10 cellular contexts compared by ENCODE assay signal in the genomic region with DNA sequence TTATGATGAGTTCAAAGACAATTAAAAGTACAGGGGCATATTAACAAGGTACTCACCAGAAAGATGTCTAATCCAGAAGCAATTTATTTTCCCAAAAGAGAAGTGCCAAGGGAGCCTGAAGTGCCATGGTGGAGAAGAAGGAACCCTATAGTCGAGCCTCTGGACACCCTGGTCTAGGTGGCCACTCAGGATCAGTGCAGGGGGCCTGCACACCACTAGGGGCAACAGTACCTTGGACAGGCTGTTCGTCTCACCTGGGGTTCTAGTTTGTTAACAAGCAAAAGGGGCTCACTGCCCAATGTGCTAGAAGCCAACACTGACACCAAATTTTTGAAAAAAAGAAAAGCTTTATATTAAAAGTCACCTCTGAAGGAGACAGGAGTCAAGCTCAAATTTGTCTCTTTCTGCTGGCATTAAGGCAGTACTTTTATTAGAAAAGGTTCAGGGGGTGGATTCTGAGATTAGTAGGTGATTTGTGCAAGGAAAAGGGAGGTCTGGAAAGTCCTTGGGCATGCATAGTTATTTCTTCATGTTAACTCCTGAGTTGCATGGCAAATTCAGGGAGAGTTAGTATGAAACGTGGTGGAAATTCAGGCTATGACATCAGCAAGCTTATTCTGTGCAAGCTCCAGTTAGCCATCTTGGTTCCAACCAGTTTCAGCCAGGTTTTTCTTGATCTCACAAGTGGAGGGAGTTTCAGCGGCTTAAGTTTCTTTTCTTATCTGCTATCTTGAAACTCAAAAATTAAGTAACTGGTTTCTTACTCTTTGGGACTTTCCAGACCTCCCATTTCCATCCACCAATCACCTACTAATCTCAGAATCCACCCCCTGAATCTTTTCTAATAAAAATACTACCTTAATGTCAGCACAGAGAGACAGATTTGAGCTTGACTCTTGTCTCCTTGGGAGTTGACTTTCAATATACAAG. TPM values are rescaled to one million over a fixed set of nuclear protein-coding genes. Genes with fewer than 3 reads are reported as not detected.
DNase-seq lines count a peak whose midpoint lies in the region; ATAC-seq and TF ChIP-seq lines count a peak whose summit lies in the region.
"Had no signal": no experiment of that assay in that cellular context is flagged by ENCODE, and none has a peak within 500 bp of the region (broad histone marks: within the 10 kb centered on the region; RNA-seq: fewer than 3 reads in every experiment).

No MANE protein-coding gene starts in this region.

- H3K36me3 Mint-ChIP-seq in activated CD8-positive, alpha-beta memory T cell treated with anti-CD3 and anti-CD28 coated beads, Interleukin-2, amount 10 ng/mL, durations not matched to agents 7 days and 5 days, result peaks cover 4% of the 10 kb centered on the region
- H3K36me3 Mint-ChIP-seq in neural progenitor cell, result no peaks in the 10 kb centered on the region
- H3K36me3 Mint-ChIP-seq: activated naive CD4-positive, alpha-beta T cell treated with anti-CD3 and anti-CD28 coated beads, Interleukin-2, amount 50 U/mL, for 24 hours had no signal

- peaks cover 15% of the 10 kb centered on the region for H3F3A ChIP-seq in neural progenitor cell (ENCODE audit: low read depth)

- no peaks in the 10 kb centered on the region for H4K20me1 ChIP-seq in neural progenitor cell (ENCODE audit: low read depth)

- peaks cover 25% of the 10 kb centered on the region for H3K4me1 Mint-ChIP-seq in activated CD8-positive, alpha-beta memory T cell treated with anti-CD3 and anti-CD28 coated beads, Interleukin-2, amount 10 ng/mL, durations not matched to agents 7 days and 5 days
- peaks cover 15% of the 10 kb centered on the region for H3K4me1 Mint-ChIP-seq in neural progenitor cell
- H3K4me1 Mint-ChIP-seq: activated naive CD4-positive, alpha-beta T cell treated with anti-CD3 and anti-CD28 coated beads, Interleukin-2, amount 50 U/mL, for 24 hours had no signal

- no peak for DNase-seq in activated CD8-positive, alpha-beta memory T cell treated with anti-CD3 and anti-CD28 coated beads, Interleukin-2, amount 10 ng/mL, durations not matched to agents 7 days and 5 days
- DNase-seq in activated CD8-positive, alpha-beta memory T cell treated with anti-CD3 and anti-CD28 coated beads, Interleukin-2, amount 50 U/mL, for 48 hours, result no peak
- DNase-seq in neural progenitor cell (ENCODE audit: low spot score) (no peak), NCI-H2171 (lab: John Stamatoyannopoulos, UW) (no peak), globus pallidus (ENCODE audit: low spot score) (no peak)
- DNase-seq: SHP77 treated with DMSO at 0.1 percent for 48 hours had no signal

- no peaks in the 10 kb centered on the region for H3K9me3 Mint-ChIP-seq in activated CD8-positive, alpha-beta memory T cell treated with anti-CD3 and anti-CD28 coated beads, Interleukin-2, amount 10 ng/mL, durations not matched to agents 7 days and 5 days (ENCODE audit: low read depth)
- H3K9me3 Mint-ChIP-seq in neural progenitor cell, result no peaks in the 10 kb centered on the region
- H3K9me3 Mint-ChIP-seq: activated naive CD4-positive, alpha-beta T cell treated with anti-CD3 and anti-CD28 coated beads, Interleukin-2, amount 50 U/mL, for 24 hours had no signal

- H3K9me3 ChIP-seq in neural progenitor cell (ENCODE audit: low read depth), result no peaks in the 10 kb centered on the region

- H3K4me2 ChIP-seq in neural progenitor cell, result no peak overlapping the region

- H3K9ac ChIP-seq in neural progenitor cell, result no peak overlapping the region

- no peak overlapping the region for H3K4me3 Mint-ChIP-seq in activated CD8-positive, alpha-beta memory T cell treated with anti-CD3 and anti-CD28 coated beads, Interleukin-2, amount 10 ng/mL, durations not matched to agents 7 days and 5 days
- no peak overlapping the region for H3K4me3 Mint-ChIP-seq in neural progenitor cell
- H3K4me3 Mint-ChIP-seq: activated naive CD4-positive, alpha-beta T cell treated with anti-CD3 and anti-CD28 coated beads, Interleukin-2, amount 50 U/mL, for 24 hours had no signal

- CTCF ChIA-PET in activated CD8-positive, alpha-beta memory T cell treated with anti-CD3 and anti-CD28 coated beads, Interleukin-2, amount 10 ng/mL, durations not matched to agents 7 days and 5 days (lab: Charles Lee), result no interaction called here

- H3K27ac Mint-ChIP-seq in activated CD8-positive, alpha-beta memory T cell treated with anti-CD3 and anti-CD28 coated beads, Interleukin-2, amount 10 ng/mL, durations not matched to agents 7 days and 5 days, result peak overlapping the region; percentile 22
- no peak overlapping the region for H3K27ac Mint-ChIP-seq in neural progenitor cell
- H3K27ac Mint-ChIP-seq: activated naive CD4-positive, alpha-beta T cell treated with anti-CD3 and anti-CD28 coated beads, Interleukin-2, amount 50 U/mL, for 24 hours had no signal

- H3K27ac ChIP-seq in neural progenitor cell, result no peak overlapping the region

- no peak overlapping the region for H3K4me3 ChIP-seq in neural progenitor cell

- H2AFZ ChIP-seq in neural progenitor cell (replicated peaks), result no peak overlapping the region

- no peaks in the 10 kb centered on the region for H3K27me3 Mint-ChIP-seq in activated CD8-positive, alpha-beta memory T cell treated with anti-CD3 and anti-CD28 coated beads, Interleukin-2, amount 10 ng/mL, durations not matched to agents 7 days and 5 days
- peaks cover 4% of the 10 kb centered on the region for H3K27me3 Mint-ChIP-seq in neural progenitor cell (ENCODE audit: insufficient read depth, low read depth)

- H3K36me3 ChIP-seq in neural progenitor cell, result no peaks in the 10 kb centered on the region

- peaks cover 19% of the 10 kb centered on the region for H3K4me1 ChIP-seq in neural progenitor cell

- no peaks in the 10 kb centered on the region for H3K79me2 ChIP-seq in neural progenitor cell (ENCODE audit: low read depth)

- ATAC-seq in activated CD8-positive, alpha-beta memory T cell treated with anti-CD3 and anti-CD28 coated beads, Interleukin-2, amount 10 ng/mL, durations not matched to agents 7 days and 5 days, result peak; percentile 58
- ATAC-seq in GM21576 (IDR thresholded peaks at IDR 0.05; ENCODE audit: unreplicated experiment) (peak; percentile 55), HG03354 (IDR thresholded peaks at IDR 0.05; ENCODE audit: poor library complexity, severe bottlenecking, unreplicated experiment) (peak; percentile 71), GM19324 (IDR thresholded peaks at IDR 0.05; ENCODE audit: low FRiP score, unreplicated experiment) (no peak)

- peaks cover 54% of the 10 kb centered on the region for H3K27me3 ChIP-seq in neural progenitor cell

- TF ChIP-seq CTCF in neural progenitor cell (IDR thresholded peaks at IDR 0.05), result peak; percentile 24

RNA-seq across cellular contexts. Expression of gene CBY2, which starts 0.9 kb away (rescaled TPM):
- total RNA-seq in activated CD8-positive, alpha-beta memory T cell treated with anti-CD3 and anti-CD28 coated beads, Interleukin-2, amount 10 ng/mL, durations not matched to agents 7 days and 5 days, result not detected
- total RNA-seq in neural progenitor cell (ENCODE audit: low replicate concordance), result 0.31 TPM in 1 of 2 replicates, not detected in the other
